Comparison of ENCODE assay signal across 8 cellular contexts in the genomic region with DNA sequence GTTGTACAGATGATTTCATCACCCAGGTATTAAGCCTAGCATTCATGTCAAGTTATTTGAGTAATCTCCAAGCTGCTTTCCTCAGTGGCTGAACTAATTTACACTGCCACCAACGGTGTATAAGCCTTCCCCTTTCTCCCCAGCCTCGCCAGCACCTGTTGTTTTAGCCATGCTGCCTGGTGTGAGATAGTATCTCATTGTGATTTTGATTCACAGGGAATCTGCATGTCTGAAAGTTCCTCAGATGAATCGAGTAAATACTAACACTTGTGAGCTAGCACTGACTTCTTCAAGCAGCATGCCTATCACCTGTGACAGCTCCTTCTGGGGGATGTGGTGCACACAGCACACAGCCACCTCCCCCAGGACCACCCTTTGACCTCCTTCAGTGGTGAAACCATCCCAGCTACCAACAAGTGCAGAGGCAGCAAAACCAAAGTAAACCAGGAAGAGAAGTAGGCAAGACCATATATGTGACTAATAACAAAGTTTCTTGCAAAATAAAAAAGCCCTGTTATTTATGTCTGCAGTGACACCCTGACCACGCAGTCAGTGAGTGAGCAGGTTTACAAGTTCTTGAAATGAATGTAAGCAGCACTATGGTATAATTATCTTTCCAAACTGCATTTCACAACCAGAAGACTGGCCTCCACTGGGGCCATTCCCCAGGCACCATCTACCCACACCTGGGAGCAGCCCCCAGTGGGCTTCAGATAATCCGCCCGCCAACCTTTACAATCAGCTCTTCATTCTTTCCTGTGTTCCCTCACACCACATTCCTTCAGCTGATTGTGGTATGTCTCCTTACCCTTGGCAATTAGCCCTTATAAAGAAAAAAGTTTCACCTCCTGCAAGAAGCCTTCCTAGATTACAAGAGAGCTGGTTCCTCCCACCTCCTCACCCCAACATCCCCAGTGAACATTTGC.
A peak's percentile ranks its signal among the peaks of the same experiment; 100 is the strongest.
DNase-seq lines count a peak whose midpoint lies in the region; ATAC-seq, FAIRE-seq and TF ChIP-seq lines count a peak whose summit lies in the region.

No MANE protein-coding gene starts in this region.

- DNase-seq in AML-193 (lab: John Stamatoyannopoulos, UW) (peak; percentile 61 to 64), GM23338 (ENCODE audit: low spot score) (peak; percentile 83), RCC 7860 (ENCODE audit: low spot score) (peak; percentile 27), iPS DF 19.7 (ENCODE audit: low read depth, low spot score) (peak; percentile 74), cerebellar cortex (ENCODE audit: low spot score) (no peak), lower leg skin (ENCODE audit: low spot score in 2 of 2) (no peak), immature natural killer cell (no peak)

- FAIRE-seq in RCC 7860 (lab: Jason Lieb, UNC): no peak

- H3K9me3 Mint-ChIP-seq in GM23338: peaks cover 7% of the 10 kb centered on the region; the same call in 1 of the 3 replicates
- H3K9me3 Mint-ChIP-seq in immature natural killer cell: no peaks in the 10 kb centered on the region

- H4K20me1 ChIP-seq in GM23338 (replicated peaks; ENCODE audit: insufficient read depth): no peaks in the 10 kb centered on the region

- peak; percentile 89 for ATAC-seq in GM23338
- ATAC-seq in GM19328 (IDR thresholded peaks at IDR 0.05; ENCODE audit: unreplicated experiment): no peak

- intact Hi-C loops in lower leg skin (cut with DNase I; ENCODE audit: low total_unique reads): no loop called here

- no peaks in the 10 kb centered on the region for H3K27me3 ChIP-seq in GM23338 (ENCODE audit: insufficient read depth)

- peak overlapping the region; percentile 17 for H3K4me2 ChIP-seq in GM23338

- H3K27ac ChIP-seq in GM23338 (ENCODE audit: low read depth): peak overlapping the region; percentile 85

- H3K36me3 Mint-ChIP-seq in GM23338 (ENCODE audit: low read depth): 0 out of 3 replicates have a peak, but pooled peaks cover 2% of the 10 kb centered on the region
- H3K36me3 Mint-ChIP-seq in immature natural killer cell: no peaks in the 10 kb centered on the region

- peak overlapping the region; percentile 83 for H3K27ac Mint-ChIP-seq in GM23338
- H3K27ac Mint-ChIP-seq in immature natural killer cell: no peak overlapping the region

- H2AFZ ChIP-seq in GM23338: no peak overlapping the region

- TF ChIP-seq POLR2A in lower leg skin (IDR thresholded peaks at IDR 0.05): no peak

- H3K4me1 ChIP-seq in GM23338 (ENCODE audit: insufficient read depth): peaks cover 29% of the 10 kb centered on the region

- 64 to 73% methylated on average over 6 of the region's 6 CpGs for WGBS in lower leg skin, 2 donors

- no peak for TF ChIP-seq CTCF in GM23338 (conservative IDR thresholded peaks at IDR 0.05; ENCODE audit: low read depth in 2 of 2)
- TF ChIP-seq CTCF in lower leg skin (IDR thresholded peaks at IDR 0.05): no peak

- H3F3A ChIP-seq in GM23338 (replicated peaks; ENCODE audit: low read depth): no peaks in the 10 kb centered on the region

- H3K27me3 Mint-ChIP-seq in GM23338 (ENCODE audit: insufficient read depth, low read depth, poor library complexity): peaks cover 11% of the 10 kb centered on the region
- peaks cover 7 to 14% (median 11%) of the 10 kb centered on the region in 3 donors for H3K27me3 Mint-ChIP-seq in immature natural killer cell (ENCODE audit: low read depth in 3 of 3)

- no peaks in the 10 kb centered on the region for H3K79me2 ChIP-seq in GM23338 (replicated peaks; ENCODE audit: insufficient read depth)

- H3K4me3 Mint-ChIP-seq in GM23338 (peak overlapping the region; percentile 19; the same call in 2 of the 3 replicates), immature natural killer cell (no peak overlapping the region)

- H3K4me3 ChIP-seq in GM23338: no peak overlapping the region
- no peak overlapping the region for H3K4me3 ChIP-seq in lower leg skin (ENCODE audit: low read depth, poor library complexity, severe bottlenecking)

- peaks cover 15% of the 10 kb centered on the region; the same call in 1 of the 2 replicates for H3K9me2 ChIP-seq in GM23338 (ENCODE audit: insufficient read depth)

- peaks cover 35% of the 10 kb centered on the region for H3K4me1 Mint-ChIP-seq in GM23338
- H3K4me1 Mint-ChIP-seq in immature natural killer cell: no peaks in the 10 kb centered on the region

- no peaks in the 10 kb centered on the region for H3K36me3 ChIP-seq in GM23338 (ENCODE audit: insufficient read depth)

TF ChIP-seq in GM23338, 12 proteins besides CTCF, POLR2A, EP300 and RAD21:
- TF ChIP-seq CREB1 (CRISPR knock-in tag; IDR thresholded peaks at IDR 0.05; ENCODE audit: low read depth): no peak
- TF ChIP-seq ZNF331 (CRISPR knock-in tag; IDR thresholded peaks at IDR 0.05; ENCODE audit: low read depth): no peak
- TF ChIP-seq ZNF462 (CRISPR knock-in tag; IDR thresholded peaks at IDR 0.05): 0 out of 2 replicates have a peak, but pooled peaks have one; percentile 7
- TF ChIP-seq STAT1 (IDR thresholded peaks at IDR 0.05; ENCODE audit: unreplicated experiment): no peak

Comparison
In these comparisons a context has a peak if more than half of its experiments do, and no peak if none do; other contexts are left out.
1. DNase-seq: peak in AML-193 (2 of 2), GM23338 (single experiment), RCC 7860 (single experiment) and iPS DF 19.7 (single experiment); none in cerebellar cortex (single experiment), lower leg skin (0 of 2) and immature natural killer cell (0 of 3).